1 cellular context compared by ENCODE assay signal in the genomic region with DNA sequence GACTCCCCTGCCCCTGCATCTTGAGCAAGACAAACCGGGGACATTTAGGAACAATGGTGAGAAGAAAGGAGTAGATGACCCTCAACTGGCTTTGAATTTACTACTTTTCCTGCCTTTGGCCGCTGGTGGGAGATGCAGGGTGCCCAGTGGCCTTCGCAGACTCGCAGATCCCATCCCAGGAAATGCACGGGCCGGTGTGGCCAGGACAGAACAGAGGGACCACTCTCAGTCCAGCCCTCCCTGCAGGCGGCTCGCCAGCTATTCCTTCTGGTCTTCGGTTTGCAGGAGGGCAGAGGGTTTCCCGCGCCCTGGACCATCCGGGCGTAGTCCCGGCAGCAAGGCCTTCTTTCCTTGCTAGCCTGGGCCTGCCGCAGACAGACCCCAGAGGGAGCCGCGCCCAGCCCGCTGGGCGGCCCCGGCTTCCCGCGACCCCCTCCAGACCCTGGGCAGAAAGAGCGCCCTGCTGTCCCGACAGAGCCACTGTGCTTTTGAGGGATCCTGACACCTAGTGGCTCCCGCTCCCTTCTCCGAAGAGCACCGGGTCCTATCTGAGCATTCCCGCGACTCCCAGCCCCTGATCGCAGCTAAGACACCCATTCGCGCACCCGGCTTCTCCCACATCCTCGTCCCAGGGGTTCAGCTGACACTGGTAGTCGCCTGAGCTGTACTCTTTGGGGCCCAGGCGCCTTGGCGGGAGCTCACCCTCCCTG.
TF ChIP-seq lines count a peak whose summit lies in the region.

No MANE protein-coding gene starts in this region.

TF ChIP-seq in HepG2, 621 proteins besides CTCF, POLR2A, EP300 and RAD21:
- TF ChIP-seq ATAD3A (CRISPR knock-in tag; IDR thresholded peaks at IDR 0.05) (no peak), RORA (CRISPR knock-in tag; IDR thresholded peaks at IDR 0.05) (no peak), ZNF768 (CRISPR knock-in tag; IDR thresholded peaks at IDR 0.05) (0 out of 2 replicates have a peak, but pooled peaks have one; percentile 12), MAF1 (CRISPR knock-in tag; IDR thresholded peaks at IDR 0.05; ENCODE audit: borderline replicate concordance) (no peak), ZNF263 (CRISPR knock-in tag; IDR thresholded peaks at IDR 0.05) (0 out of 2 replicates have a peak, but pooled peaks have one; percentile 22), ZNF564 (CRISPR knock-in tag; IDR thresholded peaks at IDR 0.05) (no peak), HOXA5 (CRISPR knock-in tag; IDR thresholded peaks at IDR 0.05) (no peak), DMAP1 (CRISPR knock-in tag; IDR thresholded peaks at IDR 0.05) (no peak), ZNF230 (CRISPR knock-in tag; IDR thresholded peaks at IDR 0.05) (peak; percentile 49; the same call in 1 of the 2 replicates), SAP130 (CRISPR knock-in tag; IDR thresholded peaks at IDR 0.05; ENCODE audit: low read depth) (0 out of 2 replicates have a peak, but pooled peaks have one; percentile 26), ZNF136 (CRISPR knock-in tag; IDR thresholded peaks at IDR 0.05; ENCODE audit: low read depth) (no peak), ZFY (CRISPR knock-in tag; IDR thresholded peaks at IDR 0.05) (0 out of 2 replicates have a peak, but pooled peaks have one; percentile 14), SKI (IDR thresholded peaks at IDR 0.05; ENCODE audit: partially characterized antibody) (no peak), SALL1 (CRISPR knock-in tag; IDR thresholded peaks at IDR 0.05) (peak; percentile 22; the same call in 1 of the 2 replicates)
- TF ChIP-seq, protein P1, sequence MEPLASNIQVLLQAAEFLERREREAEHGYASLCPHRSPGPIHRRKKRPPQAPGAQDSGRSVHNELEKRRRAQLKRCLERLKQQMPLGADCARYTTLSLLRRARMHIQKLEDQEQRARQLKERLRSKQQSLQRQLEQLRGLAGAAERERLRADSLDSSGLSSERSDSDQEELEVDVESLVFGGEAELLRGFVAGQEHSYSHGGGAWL (CRISPR knock-in tag; IDR thresholded peaks at IDR 0.05), result peak; percentile 18; the same call in 1 of the 2 replicates
- TF ChIP-seq, protein P2, sequence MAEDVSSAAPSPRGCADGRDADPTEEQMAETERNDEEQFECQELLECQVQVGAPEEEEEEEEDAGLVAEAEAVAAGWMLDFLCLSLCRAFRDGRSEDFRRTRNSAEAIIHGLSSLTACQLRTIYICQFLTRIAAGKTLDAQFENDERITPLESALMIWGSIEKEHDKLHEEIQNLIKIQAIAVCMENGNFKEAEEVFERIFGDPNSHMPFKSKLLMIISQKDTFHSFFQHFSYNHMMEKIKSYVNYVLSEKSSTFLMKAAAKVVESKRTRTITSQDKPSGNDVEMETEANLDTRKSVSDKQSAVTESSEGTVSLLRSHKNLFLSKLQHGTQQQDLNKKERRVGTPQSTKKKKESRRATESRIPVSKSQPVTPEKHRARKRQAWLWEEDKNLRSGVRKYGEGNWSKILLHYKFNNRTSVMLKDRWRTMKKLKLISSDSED (CRISPR knock-in tag; IDR thresholded peaks at IDR 0.05), result no peak
- TF ChIP-seq, protein P3, sequence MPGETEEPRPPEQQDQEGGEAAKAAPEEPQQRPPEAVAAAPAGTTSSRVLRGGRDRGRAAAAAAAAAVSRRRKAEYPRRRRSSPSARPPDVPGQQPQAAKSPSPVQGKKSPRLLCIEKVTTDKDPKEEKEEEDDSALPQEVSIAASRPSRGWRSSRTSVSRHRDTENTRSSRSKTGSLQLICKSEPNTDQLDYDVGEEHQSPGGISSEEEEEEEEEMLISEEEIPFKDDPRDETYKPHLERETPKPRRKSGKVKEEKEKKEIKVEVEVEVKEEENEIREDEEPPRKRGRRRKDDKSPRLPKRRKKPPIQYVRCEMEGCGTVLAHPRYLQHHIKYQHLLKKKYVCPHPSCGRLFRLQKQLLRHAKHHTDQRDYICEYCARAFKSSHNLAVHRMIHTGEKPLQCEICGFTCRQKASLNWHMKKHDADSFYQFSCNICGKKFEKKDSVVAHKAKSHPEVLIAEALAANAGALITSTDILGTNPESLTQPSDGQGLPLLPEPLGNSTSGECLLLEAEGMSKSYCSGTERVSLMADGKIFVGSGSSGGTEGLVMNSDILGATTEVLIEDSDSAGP (CRISPR knock-in tag; IDR thresholded peaks at IDR 0.05; ENCODE audit: borderline replicate concordance), result peak; percentile 39; the same call in 1 of the 2 replicates
- TF ChIP-seq, protein P4, sequence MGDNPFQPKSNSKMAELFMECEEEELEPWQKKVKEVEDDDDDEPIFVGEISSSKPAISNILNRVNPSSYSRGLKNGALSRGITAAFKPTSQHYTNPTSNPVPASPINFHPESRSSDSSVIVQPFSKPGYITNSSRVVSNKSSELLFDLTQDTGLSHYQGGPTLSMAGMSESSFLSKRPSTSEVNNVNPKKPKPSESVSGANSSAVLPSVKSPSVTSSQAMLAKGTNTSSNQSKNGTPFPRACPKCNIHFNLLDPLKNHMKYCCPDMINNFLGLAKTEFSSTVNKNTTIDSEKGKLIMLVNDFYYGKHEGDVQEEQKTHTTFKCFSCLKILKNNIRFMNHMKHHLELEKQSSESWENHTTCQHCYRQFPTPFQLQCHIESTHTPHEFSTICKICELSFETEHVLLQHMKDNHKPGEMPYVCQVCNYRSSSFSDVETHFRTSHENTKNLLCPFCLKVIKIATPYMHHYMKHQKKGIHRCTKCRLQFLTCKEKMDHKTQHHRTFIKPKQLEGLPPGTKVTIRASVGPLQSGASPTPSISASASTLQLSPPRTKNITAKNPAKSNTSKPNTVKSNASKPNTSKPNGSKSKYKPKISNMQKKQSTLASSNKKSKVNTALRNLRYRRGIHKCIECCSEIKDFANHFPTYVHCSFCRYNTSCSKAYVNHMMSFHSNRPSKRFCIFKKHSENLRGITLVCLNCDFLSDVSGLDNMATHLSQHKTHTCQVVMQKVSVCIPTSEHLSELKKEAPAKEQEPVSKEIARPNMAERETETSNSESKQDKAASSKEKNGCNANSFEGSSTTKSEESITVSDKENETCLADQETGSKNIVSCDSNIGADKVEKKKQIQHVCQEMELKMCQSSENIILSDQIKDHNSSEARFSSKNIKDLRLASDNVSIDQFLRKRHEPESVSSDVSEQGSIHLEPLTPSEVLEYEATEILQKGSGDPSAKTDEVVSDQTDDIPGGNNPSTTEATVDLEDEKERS (CRISPR knock-in tag; IDR thresholded peaks at IDR 0.05), result no peak
- TF ChIP-seq, protein P5, sequence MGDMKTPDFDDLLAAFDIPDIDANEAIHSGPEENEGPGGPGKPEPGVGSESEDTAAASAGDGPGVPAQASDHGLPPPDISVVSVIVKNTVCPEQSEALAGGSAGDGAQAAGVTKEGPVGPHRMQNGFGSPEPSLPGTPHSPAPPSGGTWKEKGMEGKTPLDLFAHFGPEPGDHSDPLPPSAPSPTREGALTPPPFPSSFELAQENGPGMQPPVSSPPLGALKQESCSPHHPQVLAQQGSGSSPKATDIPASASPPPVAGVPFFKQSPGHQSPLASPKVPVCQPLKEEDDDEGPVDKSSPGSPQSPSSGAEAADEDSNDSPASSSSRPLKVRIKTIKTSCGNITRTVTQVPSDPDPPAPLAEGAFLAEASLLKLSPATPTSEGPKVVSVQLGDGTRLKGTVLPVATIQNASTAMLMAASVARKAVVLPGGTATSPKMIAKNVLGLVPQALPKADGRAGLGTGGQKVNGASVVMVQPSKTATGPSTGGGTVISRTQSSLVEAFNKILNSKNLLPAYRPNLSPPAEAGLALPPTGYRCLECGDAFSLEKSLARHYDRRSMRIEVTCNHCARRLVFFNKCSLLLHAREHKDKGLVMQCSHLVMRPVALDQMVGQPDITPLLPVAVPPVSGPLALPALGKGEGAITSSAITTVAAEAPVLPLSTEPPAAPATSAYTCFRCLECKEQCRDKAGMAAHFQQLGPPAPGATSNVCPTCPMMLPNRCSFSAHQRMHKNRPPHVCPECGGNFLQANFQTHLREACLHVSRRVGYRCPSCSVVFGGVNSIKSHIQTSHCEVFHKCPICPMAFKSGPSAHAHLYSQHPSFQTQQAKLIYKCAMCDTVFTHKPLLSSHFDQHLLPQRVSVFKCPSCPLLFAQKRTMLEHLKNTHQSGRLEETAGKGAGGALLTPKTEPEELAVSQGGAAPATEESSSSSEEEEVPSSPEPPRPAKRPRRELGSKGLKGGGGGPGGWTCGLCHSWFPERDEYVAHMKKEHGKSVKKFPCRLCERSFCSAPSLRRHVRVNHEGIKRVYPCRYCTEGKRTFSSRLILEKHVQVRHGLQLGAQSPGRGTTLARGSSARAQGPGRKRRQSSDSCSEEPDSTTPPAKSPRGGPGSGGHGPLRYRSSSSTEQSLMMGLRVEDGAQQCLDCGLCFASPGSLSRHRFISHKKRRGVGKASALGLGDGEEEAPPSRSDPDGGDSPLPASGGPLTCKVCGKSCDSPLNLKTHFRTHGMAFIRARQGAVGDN (CRISPR knock-in tag; IDR thresholded peaks at IDR 0.05), result peak; percentile 60
- TF ChIP-seq, protein P6, sequence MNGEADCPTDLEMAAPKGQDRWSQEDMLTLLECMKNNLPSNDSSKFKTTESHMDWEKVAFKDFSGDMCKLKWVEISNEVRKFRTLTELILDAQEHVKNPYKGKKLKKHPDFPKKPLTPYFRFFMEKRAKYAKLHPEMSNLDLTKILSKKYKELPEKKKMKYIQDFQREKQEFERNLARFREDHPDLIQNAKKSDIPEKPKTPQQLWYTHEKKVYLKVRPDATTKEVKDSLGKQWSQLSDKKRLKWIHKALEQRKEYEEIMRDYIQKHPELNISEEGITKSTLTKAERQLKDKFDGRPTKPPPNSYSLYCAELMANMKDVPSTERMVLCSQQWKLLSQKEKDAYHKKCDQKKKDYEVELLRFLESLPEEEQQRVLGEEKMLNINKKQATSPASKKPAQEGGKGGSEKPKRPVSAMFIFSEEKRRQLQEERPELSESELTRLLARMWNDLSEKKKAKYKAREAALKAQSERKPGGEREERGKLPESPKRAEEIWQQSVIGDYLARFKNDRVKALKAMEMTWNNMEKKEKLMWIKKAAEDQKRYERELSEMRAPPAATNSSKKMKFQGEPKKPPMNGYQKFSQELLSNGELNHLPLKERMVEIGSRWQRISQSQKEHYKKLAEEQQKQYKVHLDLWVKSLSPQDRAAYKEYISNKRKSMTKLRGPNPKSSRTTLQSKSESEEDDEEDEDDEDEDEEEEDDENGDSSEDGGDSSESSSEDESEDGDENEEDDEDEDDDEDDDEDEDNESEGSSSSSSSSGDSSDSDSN (CRISPR knock-in tag; IDR thresholded peaks at IDR 0.05), result peak; percentile 34; the same call in 1 of the 2 replicates
- TF ChIP-seq, protein P7, sequence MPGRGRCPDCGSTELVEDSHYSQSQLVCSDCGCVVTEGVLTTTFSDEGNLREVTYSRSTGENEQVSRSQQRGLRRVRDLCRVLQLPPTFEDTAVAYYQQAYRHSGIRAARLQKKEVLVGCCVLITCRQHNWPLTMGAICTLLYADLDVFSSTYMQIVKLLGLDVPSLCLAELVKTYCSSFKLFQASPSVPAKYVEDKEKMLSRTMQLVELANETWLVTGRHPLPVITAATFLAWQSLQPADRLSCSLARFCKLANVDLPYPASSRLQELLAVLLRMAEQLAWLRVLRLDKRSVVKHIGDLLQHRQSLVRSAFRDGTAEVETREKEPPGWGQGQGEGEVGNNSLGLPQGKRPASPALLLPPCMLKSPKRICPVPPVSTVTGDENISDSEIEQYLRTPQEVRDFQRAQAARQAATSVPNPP (CRISPR knock-in tag; IDR thresholded peaks at IDR 0.05), result no peak
- TF ChIP-seq, protein P8, sequence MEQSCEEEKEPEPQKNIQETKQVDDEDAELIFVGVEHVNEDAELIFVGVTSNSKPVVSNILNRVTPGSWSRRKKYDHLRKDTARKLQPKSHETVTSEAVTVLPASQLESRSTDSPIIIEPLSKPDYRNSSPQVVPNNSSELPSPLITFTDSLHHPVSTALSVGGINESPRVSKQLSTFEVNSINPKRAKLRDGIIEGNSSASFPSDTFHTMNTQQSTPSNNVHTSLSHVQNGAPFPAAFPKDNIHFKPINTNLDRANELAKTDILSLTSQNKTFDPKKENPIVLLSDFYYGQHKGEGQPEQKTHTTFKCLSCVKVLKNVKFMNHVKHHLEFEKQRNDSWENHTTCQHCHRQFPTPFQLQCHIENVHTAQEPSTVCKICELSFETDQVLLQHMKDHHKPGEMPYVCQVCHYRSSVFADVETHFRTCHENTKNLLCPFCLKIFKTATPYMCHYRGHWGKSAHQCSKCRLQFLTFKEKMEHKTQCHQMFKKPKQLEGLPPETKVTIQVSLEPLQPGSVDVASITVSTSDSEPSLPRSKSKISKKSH (CRISPR knock-in tag; IDR thresholded peaks at IDR 0.05; ENCODE audit: borderline replicate concordance), result 0 out of 2 replicates have a peak, but pooled peaks have one; percentile 33
